8 cellular contexts compared by ENCODE assay signal in the genomic region with DNA sequence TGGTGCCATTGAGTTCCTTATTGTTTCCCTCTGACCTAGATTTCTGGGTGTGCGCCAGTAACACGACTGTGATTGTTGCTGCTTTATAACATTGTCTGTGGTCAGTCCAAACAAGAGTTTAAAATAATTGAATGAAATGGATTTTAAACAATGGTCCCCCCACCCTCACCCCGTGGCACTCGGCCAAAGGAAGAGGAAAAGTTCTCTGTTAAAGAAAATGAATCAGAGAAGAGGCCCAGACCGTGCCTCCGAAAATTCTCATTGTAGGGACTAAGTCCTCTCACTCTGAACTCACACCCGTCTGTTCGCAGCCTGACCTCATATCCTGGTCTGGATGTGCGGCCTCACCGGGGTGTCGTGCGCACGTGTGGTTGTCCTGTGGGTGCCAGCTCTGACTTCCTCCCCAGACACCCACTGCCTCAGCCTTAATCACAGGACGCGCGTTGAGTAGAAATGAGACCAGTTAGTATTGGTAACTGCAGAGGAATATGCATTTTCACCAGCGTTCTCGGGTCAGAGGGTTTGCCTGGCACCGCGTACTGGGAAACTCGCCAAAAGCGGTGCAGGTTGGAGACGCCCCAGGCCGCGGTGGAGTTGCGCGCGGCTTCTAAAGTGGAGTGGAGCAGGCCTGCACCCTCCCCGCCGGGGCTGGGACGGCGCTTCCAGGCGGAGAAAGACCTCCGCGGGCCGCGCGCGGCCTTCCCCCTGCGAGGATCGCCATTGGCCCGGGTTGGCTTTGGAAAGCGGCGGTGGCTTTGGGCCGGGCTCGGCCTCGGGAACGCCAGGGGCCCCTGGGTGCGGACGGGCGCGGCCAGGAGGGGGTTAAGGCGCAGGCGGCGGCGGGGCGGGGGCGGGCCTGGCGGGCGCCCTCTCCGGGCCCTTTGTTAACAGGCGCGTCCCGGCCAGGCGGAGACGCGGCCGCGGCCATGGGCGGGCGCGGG. TPM values are rescaled to one million over a fixed set of nuclear protein-coding genes. Genes with fewer than 3 reads are reported as not detected.
DNase-seq lines count a peak whose midpoint lies in the region; ATAC-seq and TF ChIP-seq lines count a peak whose summit lies in the region.

ABL1 (plus strand) TSS at position 884 of the 941 bp plus-strand sequence. CDS start 193 bp downstream, outside the sequence.

- H3K79me2 ChIP-seq in neural progenitor cell (ENCODE audit: low read depth): peaks cover 92% of the 10 kb centered on the region

- no peaks in the 10 kb centered on the region for H3K27me3 ChIP-seq in Caco-2 (replicated peaks; ENCODE audit: control insufficient read depth, insufficient read depth, low read length)
- no peaks in the 10 kb centered on the region for H3K27me3 ChIP-seq in neural progenitor cell

- H3K4me1 Mint-ChIP-seq in Caco-2 (ENCODE audit: low read depth, unreplicated experiment) (peaks cover 16% of the 10 kb centered on the region), IgD-negative memory B cell (peaks cover 21 to 38% (median 37%) of the 10 kb centered on the region in 3 donors), neural progenitor cell (peaks cover 56% of the 10 kb centered on the region)

- H3K27ac Mint-ChIP-seq in Caco-2 (ENCODE audit: unreplicated experiment) (peak within 1 kb of the TSS; percentile 94), IgD-negative memory B cell (peak within 1 kb of the TSS; percentile 39 to 96 (median 58)), neural progenitor cell (peak within 1 kb of the TSS; percentile 97)

- H3K4me3 ChIP-seq in Caco-2 (ENCODE audit: low read depth, low read length): peak within 1 kb of the TSS; percentile 79
- H3K4me3 ChIP-seq in fibroblast of the aortic adventitia (ENCODE audit: low read depth, low read length): peak within 1 kb of the TSS; percentile 84
- peak within 1 kb of the TSS; percentile 87 for H3K4me3 ChIP-seq in neural progenitor cell

- no peaks in the 10 kb centered on the region for H3K36me3 ChIP-seq in Caco-2 (ENCODE audit: control insufficient read depth, insufficient read depth, low read length)
- no peaks in the 10 kb centered on the region for H3K36me3 ChIP-seq in neural progenitor cell

- intact Hi-C loops in Caco-2 (cut with micrococcal nuclease; ENCODE audit: unreplicated experiment): loop anchor here (1.0 kb wide), 1 partner anchor 9 kb away; no protein-coding TSS in a partner anchor

- H3K9me3 ChIP-seq in Caco-2 (no peaks in the 10 kb centered on the region), neural progenitor cell (ENCODE audit: low read depth) (no peaks in the 10 kb centered on the region)

- no peaks in the 10 kb centered on the region for H3K9me3 Mint-ChIP-seq in Caco-2 (ENCODE audit: unreplicated experiment)
- no peaks in the 10 kb centered on the region for H3K9me3 Mint-ChIP-seq in IgD-negative memory B cell
- no peaks in the 10 kb centered on the region for H3K9me3 Mint-ChIP-seq in neural progenitor cell

- POLR2A ChIA-PET in Caco-2 (lab: Charles Lee) (interaction anchor here (0.5 kb wide), 1 partner anchor 101 kb away, joined by 3 read pairs; no protein-coding TSS in a partner anchor), RWPE1 (lab: Yijun Ruan, JAX; ENCODE audit: low non-redundant PET) (interaction anchor here (1.0 kb wide), 1 partner anchor 126 kb away, joined by 3 read pairs; no protein-coding TSS in a partner anchor)

- peaks cover 8% of the 10 kb centered on the region; the same call in 1 of the 2 replicates for H3K4me1 ChIP-seq in Caco-2
- H3K4me1 ChIP-seq in neural progenitor cell: peaks cover 47% of the 10 kb centered on the region

- peak; percentile 52 for ATAC-seq in GM21360 (IDR thresholded peaks at IDR 0.05; ENCODE audit: unreplicated experiment)

- BruUV-seq in Caco-2 (replicated peaks; lab: Mats Ljungman, UMichigan): TSS peak; percentile 61

- peaks cover 19% of the 10 kb centered on the region for H3K36me3 Mint-ChIP-seq in Caco-2 (ENCODE audit: insufficient read depth, unreplicated experiment)
- no peaks in the 10 kb centered on the region for H3K36me3 Mint-ChIP-seq in IgD-negative memory B cell
- H3K36me3 Mint-ChIP-seq in neural progenitor cell: peaks cover 2% of the 10 kb centered on the region

- DNase-seq in Caco-2: peak; percentile 80 to 82
- peak; percentile 96 for DNase-seq in RWPE1 (ENCODE audit: low spot score)
- DNase-seq in activated effector memory CD4-positive, alpha-beta T cell treated with Interleukin-2 at 50 U/mL for 16 hours: peak; percentile 36
- DNase-seq in fibroblast of the aortic adventitia (ENCODE audit: low read depth): peak; percentile 83
- DNase-seq in neural progenitor cell (ENCODE audit: low spot score): peak; percentile 82

- TF ChIP-seq CTCF in Caco-2 (IDR thresholded peaks at IDR 0.05; ENCODE audit: insufficient read depth in 1 of 2, low read depth in 1 of 2, low read length in 1 of 2, severe bottlenecking in 1 of 2, unreplicated experiment in 1 of 2): no peak
- TF ChIP-seq CTCF in RWPE1 (conservative IDR thresholded peaks at IDR 0.05; ENCODE audit: low read depth): no peak
- no peak for TF ChIP-seq CTCF in fibroblast of the aortic adventitia (IDR thresholded peaks at IDR 0.05; ENCODE audit: insufficient read depth, low read length)
- TF ChIP-seq CTCF in neural progenitor cell (IDR thresholded peaks at IDR 0.05): peak; percentile 6
- no peak for TF ChIP-seq CTCF in subcutaneous adipose tissue (IDR thresholded peaks at IDR 0.05; ENCODE audit: low read depth)

- peak within 1 kb of the TSS; percentile 94 for H3K4me2 ChIP-seq in neural progenitor cell

- H3K4me3 Mint-ChIP-seq in Caco-2 (ENCODE audit: unreplicated experiment) (peak within 1 kb of the TSS; percentile 93), IgD-negative memory B cell (peak within 1 kb of the TSS; percentile 87 to 98 (median 93)), neural progenitor cell (peak within 1 kb of the TSS; percentile 94)

- peak within 1 kb of the TSS; percentile 71 for H3K9ac ChIP-seq in neural progenitor cell

- H3F3A ChIP-seq in neural progenitor cell (ENCODE audit: low read depth): peaks cover 36% of the 10 kb centered on the region

- H3K27ac ChIP-seq in RWPE1 (peak within 1 kb of the TSS; percentile 98), neural progenitor cell (peak within 1 kb of the TSS; percentile 87)

- H4K20me1 ChIP-seq in neural progenitor cell (ENCODE audit: low read depth): peaks cover 34% of the 10 kb centered on the region

- no peaks in the 10 kb centered on the region for H3K27me3 Mint-ChIP-seq in Caco-2 (ENCODE audit: insufficient read depth, unreplicated experiment)
- no peaks in the 10 kb centered on the region for H3K27me3 Mint-ChIP-seq in IgD-negative memory B cell
- H3K27me3 Mint-ChIP-seq in neural progenitor cell (ENCODE audit: insufficient read depth, low read depth): no peaks in the 10 kb centered on the region

- CTCF ChIA-PET in Caco-2 (lab: Charles Lee): interaction anchor here (1.5 kb wide), 1 partner anchor 63 kb away, joined by 4 read pairs; no protein-coding TSS in a partner anchor
- CTCF ChIA-PET in RWPE1 (lab: Yijun Ruan, JAX): interaction anchor here (0.7 to 1.7 kb wide), 3 partner anchors 13 to 999 kb away, joined by 3 to 5 read pairs (median 3); no protein-coding TSS in a partner anchor

- peak within 1 kb of the TSS; percentile 91 for H2AFZ ChIP-seq in neural progenitor cell (replicated peaks)

RNA-seq across cellular contexts. Expression of gene ABL1, which starts in this region (rescaled TPM):
- total RNA-seq in Caco-2 (2022): 50.9 and 55.2 TPM in 2 replicates
- polyA plus RNA-seq in IgD-negative memory B cell: 12.6 TPM
- total RNA-seq in fibroblast of the aortic adventitia (ENCODE audit: low replicate concordance): 55.5 and 73.3 TPM in 2 replicates
- total RNA-seq in neural progenitor cell (ENCODE audit: low replicate concordance): 38.4 and 74.0 TPM in 2 replicates
- 10 to 100 TPM; 37.2 to 61.8 (median 56.2) TPM for total RNA-seq in subcutaneous adipose tissue

Comparison
In these comparisons a context has a peak if more than half of its experiments do, and no peak if none do; other contexts are left out.
1. Peak in every context shown above with its lines: DNase-seq, ATAC-seq, H3K4me3 ChIP-seq and H3K27ac ChIP-seq.
2. DNase-seq: peak in every context shown above with its lines; median percentile 96 in RWPE1; 83 in fibroblast of the aortic adventitia; 82 in neural progenitor cell; 81 in Caco-2; 36 in activated effector memory CD4-positive, alpha-beta T cell treated with Interleukin-2 at 50 U/mL for 16 hours.